8 cellular contexts compared by ENCODE assay signal in genomic region chr3:182792901-182793662, GRCh38. TPM values are rescaled to one million over a fixed set of nuclear protein-coding genes. Genes with fewer than 3 reads are reported as not detected.
DNase-seq lines count a peak whose midpoint lies in the region; ATAC-seq and TF ChIP-seq lines count a peak whose summit lies in the region.

Gene ATP11B, plus strand, starts transcription at chr3:182793504. Its CDS starts 256 bp downstream, at chr3:182793760.

- no peak within 1 kb of the TSS for H4K91ac ChIP-seq in H9 (ENCODE audit: insufficient read length, low read depth, low read length)

- peak within 1 kb of the TSS; percentile 79 to 97 (median 97); a peak in 6 of 7 replicates for H3K27ac Mint-ChIP-seq in H9
- H3K27ac Mint-ChIP-seq in activated naive CD4-positive, alpha-beta T cell treated with anti-CD3 and anti-CD28 coated beads, Interleukin-2, amount 50 U/mL, for 72 hours: peak within 1 kb of the TSS; percentile 93 to 98

- ATAC-seq in activated naive CD4-positive, alpha-beta T cell treated with anti-CD3 and anti-CD28 coated beads, Interleukin-2, amount 50 U/mL, for 72 hours: peak; percentile 74 to 83

- no peaks in the 10 kb centered on the region for H3K36me3 ChIP-seq in MM.1S (replicated peaks; ENCODE audit: insufficient read depth, low read length)
- H3K36me3 ChIP-seq in osteoblast (ENCODE audit: insufficient read depth, low read length): no peaks in the 10 kb centered on the region

- no peaks in the 10 kb centered on the region for H4K20me1 ChIP-seq in H9 (ENCODE audit: control insufficient read depth, insufficient read depth, insufficient read length)
- H4K20me1 ChIP-seq in MM.1S (ENCODE audit: insufficient read depth, low read length): 0 out of 2 replicates have a peak, but pooled peaks cover under 1% of the 10 kb centered on the region
- H4K20me1 ChIP-seq in osteoblast (ENCODE audit: insufficient read depth, low read length): peaks cover 22% of the 10 kb centered on the region

- H3K4me1 ChIP-seq in H9 (ENCODE audit: insufficient read depth, low read length): no peaks in the 10 kb centered on the region
- H3K4me1 ChIP-seq in MM.1S (ENCODE audit: low read length): peaks cover 33% of the 10 kb centered on the region
- peaks cover 14% of the 10 kb centered on the region for H3K4me1 ChIP-seq in osteoblast (ENCODE audit: insufficient read depth, low read length)

- H3K9me3 ChIP-seq in H9 (ENCODE audit: control insufficient read depth, low read depth, low read length): no peaks in the 10 kb centered on the region
- H3K9me3 ChIP-seq in MM.1S (replicated peaks; ENCODE audit: insufficient read depth, low read length): no peaks in the 10 kb centered on the region
- H3K9me3 ChIP-seq in osteoblast (ENCODE audit: low read depth, low read length): no peaks in the 10 kb centered on the region

- peaks cover 0 to 3% (median 0%) of the 10 kb centered on the region in 3 experiments; a peak in 1 of 7 replicates for H3K36me3 Mint-ChIP-seq in H9 (ENCODE audit: insufficient read depth in 1 of 3, low read depth in 3 of 3)
- H3K36me3 Mint-ChIP-seq in activated naive CD4-positive, alpha-beta T cell treated with anti-CD3 and anti-CD28 coated beads, Interleukin-2, amount 50 U/mL, for 72 hours: peaks cover 11 to 23% of the 10 kb centered on the region in 2 donors

- H3K27ac ChIP-seq in H9 (ENCODE audit: insufficient read length, low read depth, low read length): no peak within 1 kb of the TSS
- peak within 1 kb of the TSS; percentile 78 for H3K27ac ChIP-seq in MM.1S (ENCODE audit: low read length)
- H3K27ac ChIP-seq in osteoblast (ENCODE audit: low read depth, low read length): peak within 1 kb of the TSS; percentile 73
- H3K27ac ChIP-seq in temporal lobe (ENCODE audit: low read depth, low read length): peak within 1 kb of the TSS; percentile 81

- peaks cover 13% of the 10 kb centered on the region for H3K27me3 Mint-ChIP-seq in H9 (ENCODE audit: low read depth)

- H3K9me3 Mint-ChIP-seq in H9: no peaks in the 10 kb centered on the region; a peak in 1 of 5 replicates
- no peaks in the 10 kb centered on the region for H3K9me3 Mint-ChIP-seq in activated naive CD4-positive, alpha-beta T cell treated with anti-CD3 and anti-CD28 coated beads, Interleukin-2, amount 50 U/mL, for 72 hours

- peak within 1 kb of the TSS; percentile 33 for H3K18ac ChIP-seq in H9 (ENCODE audit: insufficient read length, low read depth, low read length)

- no peak within 1 kb of the TSS for H3K4ac ChIP-seq in H9 (ENCODE audit: low read depth, low read length)

- no peak within 1 kb of the TSS for H3K23ac ChIP-seq in H9 (ENCODE audit: insufficient read length, low read depth, low read length)

- H2AFZ ChIP-seq in H9 (ENCODE audit: low read length) (no peak within 1 kb of the TSS), MM.1S (ENCODE audit: low read length) (peak within 1 kb of the TSS; percentile 86), osteoblast (ENCODE audit: low read length) (peak within 1 kb of the TSS; percentile 100)

- no peak within 1 kb of the TSS for H4K5ac ChIP-seq in H9 (ENCODE audit: insufficient read length, low read depth, low read length)

- H2BK15ac ChIP-seq in H9 (ENCODE audit: low read depth, low read length): no peak within 1 kb of the TSS

- no peak within 1 kb of the TSS for H3T11ph ChIP-seq in H9 (ENCODE audit: low read length)

- peaks cover 13 to 20% of the 10 kb centered on the region in 2 experiments for H3K4me1 Mint-ChIP-seq in H9

- H3K9ac ChIP-seq in H9 (ENCODE audit: extremely low read depth, insufficient read length, low read length): peak within 1 kb of the TSS; percentile 93
- H3K9ac ChIP-seq in MM.1S (ENCODE audit: low read length): peak within 1 kb of the TSS; percentile 82

- H3K79me2 ChIP-seq in H9 (ENCODE audit: insufficient read depth, low read length) (no peaks in the 10 kb centered on the region), MM.1S (ENCODE audit: low read length) (peaks cover 43% of the 10 kb centered on the region), osteoblast (ENCODE audit: insufficient read depth, low read length) (peaks cover 46% of the 10 kb centered on the region)

- H2BK20ac ChIP-seq in H9 (ENCODE audit: low read depth, low read length, poor library complexity, severe bottlenecking): no peak within 1 kb of the TSS

- H3K4me2 ChIP-seq in H9 (ENCODE audit: insufficient read depth, insufficient read length, low read length): peak within 1 kb of the TSS; percentile 100
- H3K4me2 ChIP-seq in MM.1S (ENCODE audit: low read depth, low read length): peak within 1 kb of the TSS; percentile 85
- H3K4me2 ChIP-seq in osteoblast (ENCODE audit: insufficient read depth, low read length): peak within 1 kb of the TSS; percentile 96

- H3K14ac ChIP-seq in H9 (ENCODE audit: insufficient read depth, low read length): peak within 1 kb of the TSS; percentile 66

- H3F3A ChIP-seq in MM.1S (ENCODE audit: insufficient read depth, low read length): peaks cover 37% of the 10 kb centered on the region

- peak; percentile 35 for DNase-seq in GM04504 (ENCODE audit: low read depth)
- DNase-seq in H9: peak; percentile 71
- peak; percentile 91 for DNase-seq in MM.1S
- peak; percentile 73 for DNase-seq in SKM-1 (lab: John Stamatoyannopoulos, UW; ENCODE audit: unreplicated experiment)
- peak; percentile 77 to 78 for DNase-seq in activated naive CD4-positive, alpha-beta T cell treated with anti-CD3 and anti-CD28 coated beads, Interleukin-2, amount 50 U/mL, for 72 hours (ENCODE audit: low spot score in 2 of 2)
- peak; percentile 77 for DNase-seq in glomerular visceral epithelial cell (ENCODE audit: extremely low spot score)
- DNase-seq in osteoblast (ENCODE audit: insufficient read length, low spot score, missing footprints): peak; percentile 94

- H3K4me3 ChIP-seq in MM.1S (ENCODE audit: low read length) (peak within 1 kb of the TSS; percentile 81), osteoblast (ENCODE audit: insufficient read depth, low read length) (peak within 1 kb of the TSS; percentile 88)

- no peak within 1 kb of the TSS for H3K56ac ChIP-seq in H9 (ENCODE audit: insufficient read length, low read depth, low read length)

- no peaks in the 10 kb centered on the region for H3K27me3 ChIP-seq in H9 (ENCODE audit: insufficient read depth, low read length)
- no peaks in the 10 kb centered on the region for H3K27me3 ChIP-seq in MM.1S (replicated peaks; ENCODE audit: insufficient read depth, low read length)
- H3K27me3 ChIP-seq in osteoblast (ENCODE audit: insufficient read depth, low read length): peaks cover 3% of the 10 kb centered on the region

- TF ChIP-seq CTCF in H9 (conservative IDR thresholded peaks at IDR 0.05): no peak
- no peak for TF ChIP-seq CTCF in MM.1S (IDR thresholded peaks at IDR 0.05; ENCODE audit: low read length)
- TF ChIP-seq CTCF in osteoblast (IDR thresholded peaks at IDR 0.05; ENCODE audit: extremely low read depth, low read depth, low read length): no peak

- H3K4me3 Mint-ChIP-seq in H9: peak within 1 kb of the TSS; percentile 96 to 99

- no peak within 1 kb of the TSS for H2BK5ac ChIP-seq in H9 (ENCODE audit: insufficient read length, low read length)

- H3K9me2 ChIP-seq in MM.1S (replicated peaks; ENCODE audit: insufficient read depth, low read length): no peaks in the 10 kb centered on the region

- H2AK5ac ChIP-seq in H9 (ENCODE audit: insufficient read length, low read length): no peak within 1 kb of the TSS

- no CpG with 5 or more reads among the region's 74 CpGs for WGBS in H9 (ENCODE audit: extremely low coverage, insufficient read length, low lambda C conversion rate)

- H2BK120ac ChIP-seq in H9 (ENCODE audit: low read depth, low read length, poor library complexity, severe bottlenecking): no peak within 1 kb of the TSS

- no peak within 1 kb of the TSS for H4K8ac ChIP-seq in H9 (replicated peaks; ENCODE audit: insufficient read length, low read depth, low read length)

- H3K23me2 ChIP-seq in H9 (ENCODE audit: insufficient read length, low read depth, low read length, poor library complexity, severe bottlenecking): peaks cover 8% of the 10 kb centered on the region

- H2BK12ac ChIP-seq in H9 (ENCODE audit: insufficient read length, low read depth, low read length): no peak within 1 kb of the TSS

- H3K79me1 ChIP-seq in H9 (ENCODE audit: insufficient read depth, low read depth, low read length, poor library complexity, severe bottlenecking): no peaks in the 10 kb centered on the region

RNA-seq across cellular contexts. Expression of gene ATP11B, which starts in this region (rescaled TPM):
- total RNA-seq in H9 (2021): 28.8 and 30.0 TPM in 2 replicates
- total RNA-seq in activated naive CD4-positive, alpha-beta T cell treated with anti-CD3 and anti-CD28 coated beads, Interleukin-2, amount 50 U/mL, for 72 hours: 100 to 1,000 TPM in 1 of 2 donors, 10 to 100 TPM in 1; 93.3 to 105 TPM
- 71.3 and 76.0 TPM in 2 replicates for total RNA-seq in osteoblast
- 62.7 TPM for total RNA-seq in temporal lobe

Comparison
In these comparisons a context has a peak if more than half of its experiments do, and no peak if none do; other contexts are left out.
1. DNase-seq: peak in every context shown above with its lines; median percentile 94 in osteoblast; 91 in MM.1S; 78 in activated naive CD4-positive, alpha-beta T cell treated with anti-CD3 and anti-CD28 coated beads, Interleukin-2, amount 50 U/mL, for 72 hours; 77 in glomerular visceral epithelial cell; 73 in SKM-1; 71 in H9; 35 in GM04504.